Comparison of ENCODE assay signal across 2 cellular contexts in the genomic region with DNA sequence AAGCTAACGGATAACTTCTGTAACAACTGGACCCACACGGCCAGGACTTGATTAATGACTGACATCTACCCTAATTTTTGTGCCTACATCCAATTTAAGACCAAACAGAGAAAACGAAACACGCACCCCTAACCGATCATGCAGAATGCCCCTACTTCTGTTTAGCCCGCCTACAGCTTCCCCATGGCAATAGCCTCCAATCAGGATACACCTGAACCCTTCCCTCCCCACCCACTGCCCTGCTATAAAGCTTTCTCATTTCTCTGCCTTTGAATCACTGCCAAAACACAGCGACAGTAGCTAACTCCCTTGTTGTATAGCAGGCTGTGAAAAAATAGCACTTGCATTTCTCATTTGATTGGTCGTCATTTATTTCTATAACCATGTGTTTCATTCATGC.
TF ChIP-seq lines count a peak whose summit lies in the region.

No MANE protein-coding gene starts in this region.

TF ChIP-seq in GM23338, 12 proteins besides CTCF, POLR2A, EP300 and RAD21 (continued from another document):
- TF ChIP-seq, protein P1, sequence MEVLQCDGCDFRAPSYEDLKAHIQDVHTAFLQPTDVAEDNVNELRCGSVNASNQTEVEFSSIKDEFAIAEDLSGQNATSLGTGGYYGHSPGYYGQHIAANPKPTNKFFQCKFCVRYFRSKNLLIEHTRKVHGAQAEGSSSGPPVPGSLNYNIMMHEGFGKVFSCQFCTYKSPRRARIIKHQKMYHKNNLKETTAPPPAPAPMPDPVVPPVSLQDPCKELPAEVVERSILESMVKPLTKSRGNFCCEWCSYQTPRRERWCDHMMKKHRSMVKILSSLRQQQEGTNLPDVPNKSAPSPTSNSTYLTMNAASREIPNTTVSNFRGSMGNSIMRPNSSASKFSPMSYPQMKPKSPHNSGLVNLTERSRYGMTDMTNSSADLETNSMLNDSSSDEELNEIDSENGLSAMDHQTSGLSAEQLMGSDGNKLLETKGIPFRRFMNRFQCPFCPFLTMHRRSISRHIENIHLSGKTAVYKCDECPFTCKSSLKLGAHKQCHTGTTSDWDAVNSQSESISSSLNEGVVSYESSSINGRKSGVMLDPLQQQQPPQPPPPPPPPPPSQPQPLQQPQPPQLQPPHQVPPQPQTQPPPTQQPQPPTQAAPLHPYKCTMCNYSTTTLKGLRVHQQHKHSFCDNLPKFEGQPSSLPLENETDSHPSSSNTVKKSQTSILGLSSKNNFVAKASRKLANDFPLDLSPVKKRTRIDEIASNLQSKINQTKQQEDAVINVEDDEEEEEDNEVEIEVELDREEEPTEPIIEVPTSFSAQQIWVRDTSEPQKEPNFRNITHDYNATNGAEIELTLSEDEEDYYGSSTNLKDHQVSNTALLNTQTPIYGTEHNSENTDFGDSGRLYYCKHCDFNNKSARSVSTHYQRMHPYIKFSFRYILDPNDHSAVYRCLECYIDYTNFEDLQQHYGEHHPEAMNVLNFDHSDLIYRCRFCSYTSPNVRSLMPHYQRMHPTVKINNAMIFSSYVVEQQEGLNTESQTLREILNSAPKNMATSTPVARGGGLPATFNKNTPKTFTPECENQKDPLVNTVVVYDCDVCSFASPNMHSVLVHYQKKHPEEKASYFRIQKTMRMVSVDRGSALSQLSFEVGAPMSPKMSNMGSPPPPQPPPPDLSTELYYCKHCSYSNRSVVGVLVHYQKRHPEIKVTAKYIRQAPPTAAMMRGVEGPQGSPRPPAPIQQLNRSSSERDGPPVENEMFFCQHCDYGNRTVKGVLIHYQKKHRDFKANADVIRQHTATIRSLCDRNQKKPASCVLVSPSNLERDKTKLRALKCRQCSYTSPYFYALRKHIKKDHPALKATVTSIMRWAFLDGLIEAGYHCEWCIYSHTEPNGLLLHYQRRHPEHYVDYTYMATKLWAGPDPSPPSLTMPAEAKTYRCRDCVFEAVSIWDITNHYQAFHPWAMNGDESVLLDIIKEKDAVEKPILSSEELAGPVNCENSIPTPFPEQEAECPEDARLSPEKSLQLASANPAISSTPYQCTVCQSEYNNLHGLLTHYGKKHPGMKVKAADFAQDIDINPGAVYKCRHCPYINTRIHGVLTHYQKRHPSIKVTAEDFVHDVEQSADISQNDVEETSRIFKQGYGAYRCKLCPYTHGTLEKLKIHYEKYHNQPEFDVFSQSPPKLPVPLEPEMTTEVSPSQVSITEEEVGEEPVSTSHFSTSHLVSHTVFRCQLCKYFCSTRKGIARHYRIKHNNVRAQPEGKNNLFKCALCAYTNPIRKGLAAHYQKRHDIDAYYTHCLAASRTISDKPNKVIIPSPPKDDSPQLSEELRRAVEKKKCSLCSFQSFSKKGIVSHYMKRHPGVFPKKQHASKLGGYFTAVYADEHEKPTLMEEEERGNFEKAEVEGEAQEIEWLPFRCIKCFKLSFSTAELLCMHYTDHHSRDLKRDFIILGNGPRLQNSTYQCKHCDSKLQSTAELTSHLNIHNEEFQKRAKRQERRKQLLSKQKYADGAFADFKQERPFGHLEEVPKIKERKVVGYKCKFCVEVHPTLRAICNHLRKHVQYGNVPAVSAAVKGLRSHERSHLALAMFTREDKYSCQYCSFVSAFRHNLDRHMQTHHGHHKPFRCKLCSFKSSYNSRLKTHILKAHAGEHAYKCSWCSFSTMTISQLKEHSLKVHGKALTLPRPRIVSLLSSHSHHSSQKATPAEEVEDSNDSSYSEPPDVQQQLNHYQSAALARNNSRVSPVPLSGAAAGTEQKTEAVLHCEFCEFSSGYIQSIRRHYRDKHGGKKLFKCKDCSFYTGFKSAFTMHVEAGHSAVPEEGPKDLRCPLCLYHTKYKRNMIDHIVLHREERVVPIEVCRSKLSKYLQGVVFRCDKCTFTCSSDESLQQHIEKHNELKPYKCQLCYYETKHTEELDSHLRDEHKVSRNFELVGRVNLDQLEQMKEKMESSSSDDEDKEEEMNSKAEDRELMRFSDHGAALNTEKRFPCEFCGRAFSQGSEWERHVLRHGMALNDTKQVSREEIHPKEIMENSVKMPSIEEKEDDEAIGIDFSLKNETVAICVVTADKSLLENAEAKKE (CRISPR knock-in tag; IDR thresholded peaks at IDR 0.05): no peak
- no peak for TF ChIP-seq EZH2phosphoT487 (IDR thresholded peaks at IDR 0.05; ENCODE audit: unreplicated experiment)
- no peak for TF ChIP-seq NANOG (IDR thresholded peaks at IDR 0.05; ENCODE audit: borderline replicate concordance)
- no peak for TF ChIP-seq CREB1 (CRISPR knock-in tag; IDR thresholded peaks at IDR 0.05; ENCODE audit: low read depth)
- TF ChIP-seq POLR2AphosphoS5 (IDR thresholded peaks at IDR 0.05; ENCODE audit: low read depth): no peak
- TF ChIP-seq ZNF114 (CRISPR knock-in tag; IDR thresholded peaks at IDR 0.05): no peak
- no peak for TF ChIP-seq EZH2 (IDR thresholded peaks at IDR 0.05; ENCODE audit: low read depth, unreplicated experiment)
- TF ChIP-seq STAT1 (IDR thresholded peaks at IDR 0.05; ENCODE audit: unreplicated experiment): no peak
- TF ChIP-seq, protein P2, sequence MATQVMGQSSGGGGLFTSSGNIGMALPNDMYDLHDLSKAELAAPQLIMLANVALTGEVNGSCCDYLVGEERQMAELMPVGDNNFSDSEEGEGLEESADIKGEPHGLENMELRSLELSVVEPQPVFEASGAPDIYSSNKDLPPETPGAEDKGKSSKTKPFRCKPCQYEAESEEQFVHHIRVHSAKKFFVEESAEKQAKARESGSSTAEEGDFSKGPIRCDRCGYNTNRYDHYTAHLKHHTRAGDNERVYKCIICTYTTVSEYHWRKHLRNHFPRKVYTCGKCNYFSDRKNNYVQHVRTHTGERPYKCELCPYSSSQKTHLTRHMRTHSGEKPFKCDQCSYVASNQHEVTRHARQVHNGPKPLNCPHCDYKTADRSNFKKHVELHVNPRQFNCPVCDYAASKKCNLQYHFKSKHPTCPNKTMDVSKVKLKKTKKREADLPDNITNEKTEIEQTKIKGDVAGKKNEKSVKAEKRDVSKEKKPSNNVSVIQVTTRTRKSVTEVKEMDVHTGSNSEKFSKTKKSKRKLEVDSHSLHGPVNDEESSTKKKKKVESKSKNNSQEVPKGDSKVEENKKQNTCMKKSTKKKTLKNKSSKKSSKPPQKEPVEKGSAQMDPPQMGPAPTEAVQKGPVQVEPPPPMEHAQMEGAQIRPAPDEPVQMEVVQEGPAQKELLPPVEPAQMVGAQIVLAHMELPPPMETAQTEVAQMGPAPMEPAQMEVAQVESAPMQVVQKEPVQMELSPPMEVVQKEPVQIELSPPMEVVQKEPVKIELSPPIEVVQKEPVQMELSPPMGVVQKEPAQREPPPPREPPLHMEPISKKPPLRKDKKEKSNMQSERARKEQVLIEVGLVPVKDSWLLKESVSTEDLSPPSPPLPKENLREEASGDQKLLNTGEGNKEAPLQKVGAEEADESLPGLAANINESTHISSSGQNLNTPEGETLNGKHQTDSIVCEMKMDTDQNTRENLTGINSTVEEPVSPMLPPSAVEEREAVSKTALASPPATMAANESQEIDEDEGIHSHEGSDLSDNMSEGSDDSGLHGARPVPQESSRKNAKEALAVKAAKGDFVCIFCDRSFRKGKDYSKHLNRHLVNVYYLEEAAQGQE (IDR thresholded peaks at IDR 0.05; ENCODE audit: unreplicated experiment): no peak
- no peak for TF ChIP-seq ZNF331 (CRISPR knock-in tag; IDR thresholded peaks at IDR 0.05; ENCODE audit: low read depth)
- TF ChIP-seq JUNB (IDR thresholded peaks at IDR 0.05; ENCODE audit: unreplicated experiment): no peak

TF ChIP-seq in SK-N-SH treated with all-trans-retinoic acid at 6 μM for 48 hours, 23 proteins besides CTCF, POLR2A, EP300 and RAD21 (continued from another document):
- no peak for TF ChIP-seq ZC3H10 (CRISPR knock-in tag; IDR thresholded peaks at IDR 0.05)
- no peak for TF ChIP-seq PPARA (CRISPR knock-in tag; IDR thresholded peaks at IDR 0.05; ENCODE audit: borderline replicate concordance)
- TF ChIP-seq CSDC2 (CRISPR knock-in tag; IDR thresholded peaks at IDR 0.05): no peak
- no peak for TF ChIP-seq ZNF565 (CRISPR knock-in tag; conservative IDR thresholded peaks at IDR 0.05; ENCODE audit: low read depth)
